ENCODE assay signal across 30 cellular contexts in the genomic region with DNA sequence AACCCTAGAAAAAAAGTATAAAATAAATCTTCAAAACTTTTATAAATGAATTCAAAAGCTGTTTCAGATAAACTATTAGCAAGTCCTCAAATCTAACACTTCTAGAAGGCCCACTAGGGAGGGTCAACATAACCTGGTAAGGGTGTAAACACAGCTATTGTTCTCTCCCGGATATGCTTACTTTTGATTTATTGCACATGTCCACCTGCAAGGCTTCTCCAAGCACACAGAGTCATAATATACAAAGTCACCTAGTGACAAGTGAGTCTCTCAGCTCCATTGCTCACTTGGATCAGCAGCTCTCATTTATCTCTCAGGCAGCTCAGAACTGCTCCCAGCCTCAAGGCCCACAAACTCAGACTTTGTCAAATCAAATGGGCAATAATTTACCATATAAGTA. TPM values are rescaled to one million over a fixed set of nuclear protein-coding genes. Genes with fewer than 3 reads are reported as not detected.
DNase-seq lines count a peak whose midpoint lies in the region; ATAC-seq and TF ChIP-seq lines count a peak whose summit lies in the region.
"Had no signal": no experiment of that assay in that cellular context is flagged by ENCODE, and none has a peak within 500 bp of the region (broad histone marks: within the 10 kb centered on the region; RNA-seq: fewer than 3 reads in every experiment).

No MANE protein-coding gene starts in this region.

- no peak for ATAC-seq in activated CD8-positive, alpha-beta memory T cell treated with anti-CD3 and anti-CD28 coated beads, Interleukin-2, amount 10 ng/mL, durations not matched to agents 7 days and 5 days
- no peak for ATAC-seq in HG03196 (IDR thresholded peaks at IDR 0.05; ENCODE audit: unreplicated experiment)
- ATAC-seq in HG02763 (IDR thresholded peaks at IDR 0.05; ENCODE audit: unreplicated experiment): no peak
- ATAC-seq: activated CD8-positive, alpha-beta T cell treated with anti-CD3 and anti-CD28 coated beads for 36 hours; activated T-helper 17 cell treated with anti-CD3 and anti-CD28 coated beads, Interleukin-2, amount 50 U/mL, for 72 hours; heart right ventricle; HepG2; mucosa of descending colon; natural killer cell had no signal

- no peak overlapping the region for H3K27ac Mint-ChIP-seq in activated CD8-positive, alpha-beta memory T cell treated with anti-CD3 and anti-CD28 coated beads, Interleukin-2, amount 10 ng/mL, durations not matched to agents 7 days and 5 days
- H3K27ac Mint-ChIP-seq: activated CD8-positive, alpha-beta T cell treated with anti-CD3 and anti-CD28 coated beads for 36 hours; activated T-helper 17 cell treated with anti-CD3 and anti-CD28 coated beads, Interleukin-2, amount 50 U/mL, for 72 hours; CD4-positive, alpha-beta T cell; natural killer cell; T-helper 2 cell treated with Interferon-gamma antibody and Interleukin-4, amounts not matched to agents 5 μg/mL and 100 μg/mL, for 36 hours had no signal

- no peaks in the 10 kb centered on the region for H3K9me3 ChIP-seq in spleen
- H3K9me3 ChIP-seq: esophagus squamous epithelium, heart right ventricle, mucosa of descending colon, tibial artery had no signal

- in situ Hi-C loops in Caki2 (cut with HindIII; ENCODE audit: low pct_unique_long_range_greater_than_20kb, low sequenced_read_pairs): no loop called here

- H3K27me3 Mint-ChIP-seq in activated CD8-positive, alpha-beta memory T cell treated with anti-CD3 and anti-CD28 coated beads, Interleukin-2, amount 10 ng/mL, durations not matched to agents 7 days and 5 days: peaks cover 11% of the 10 kb centered on the region

- H3K36me3 Mint-ChIP-seq in activated CD8-positive, alpha-beta memory T cell treated with anti-CD3 and anti-CD28 coated beads, Interleukin-2, amount 10 ng/mL, durations not matched to agents 7 days and 5 days: no peaks in the 10 kb centered on the region
- H3K36me3 Mint-ChIP-seq: brain, natural killer cell had no signal

- H3K36me3 ChIP-seq in spleen: no peaks in the 10 kb centered on the region
- H3K36me3 ChIP-seq: esophagus squamous epithelium, heart right ventricle, tibial artery had no signal

- TF ChIP-seq CTCF in spleen (IDR thresholded peaks at IDR 0.05 in 8 of 11, conservative IDR thresholded peaks at IDR 0.05 in 3 of 11): no peak

- no peak for TF ChIP-seq POLR2A in spleen (IDR thresholded peaks at IDR 0.05)

- no peaks in the 10 kb centered on the region for H3K4me1 ChIP-seq in spleen

- DNase-seq in Caki2 (ENCODE audit: low read depth) (peak; percentile 6), NCI-H1092 (lab: John Stamatoyannopoulos, UW) (peak; percentile 2), NCI-H510A treated with DMSO at 0.1 percent for 48 hours (lab: John Stamatoyannopoulos, UW) (peak; percentile 81), iPS-NIHi11 (ENCODE audit: low spot score) (peak; percentile 11), spleen (no peak)
- no peak for DNase-seq in activated CD8-positive, alpha-beta memory T cell treated with anti-CD3 and anti-CD28 coated beads, Interleukin-2, amount 10 ng/mL, durations not matched to agents 7 days and 5 days
- DNase-seq: activated CD4-positive, alpha-beta T cell treated with anti-CD3 and anti-CD28 coated beads for 1 hour; activated CD8-positive, alpha-beta T cell treated with anti-CD3 and anti-CD28 coated beads for 36 hours; activated naive CD4-positive, alpha-beta T cell treated with anti-CD3 and anti-CD28 coated beads, Interleukin-2, amount 50 U/mL, for 16 hours; CD4-positive, alpha-beta T cell; cerebellar nuclear complex; esophagus squamous epithelium; H7; heart right ventricle; Kasumi-1; mucosa of descending colon; natural killer cell; NCI-H187; NCI-H2227 treated with DMSO at 0.1 percent for 48 hours; NK-92 treated with Interleukin-12 subunit alpha and Interleukin-12 subunit beta, amount 100 ng/mL, for 24 hours; PC-9; stimulated activated CD4-positive, alpha-beta T cell treated with anti-CD3 and anti-CD28 coated beads, Interleukin-4, amount 100 ng/mL, for 24 hours; tibial artery had no signal

- intact Hi-C loops in spleen (cut with DNase I; ENCODE audit: low total_unique reads): no loop called here

- H3K4me3 Mint-ChIP-seq in activated CD8-positive, alpha-beta memory T cell treated with anti-CD3 and anti-CD28 coated beads, Interleukin-2, amount 10 ng/mL, durations not matched to agents 7 days and 5 days: no peak overlapping the region
- H3K4me3 Mint-ChIP-seq: activated CD8-positive, alpha-beta T cell treated with anti-CD3 and anti-CD28 coated beads for 36 hours; activated T-helper 17 cell treated with anti-CD3 and anti-CD28 coated beads, Interleukin-2, amount 50 U/mL, for 72 hours; brain; CD4-positive, alpha-beta T cell; natural killer cell; T-helper 2 cell treated with Interferon-gamma antibody and Interleukin-4, amounts not matched to agents 5 μg/mL and 100 μg/mL, for 36 hours had no signal

- no peak overlapping the region for H3K27ac ChIP-seq in spleen
- H3K27ac ChIP-seq: esophagus squamous epithelium, heart right ventricle, PC-9, tibial artery had no signal

- H3K9me3 Mint-ChIP-seq in activated CD8-positive, alpha-beta memory T cell treated with anti-CD3 and anti-CD28 coated beads, Interleukin-2, amount 10 ng/mL, durations not matched to agents 7 days and 5 days (ENCODE audit: low read depth): no peaks in the 10 kb centered on the region
- H3K9me3 Mint-ChIP-seq: activated CD8-positive, alpha-beta T cell treated with anti-CD3 and anti-CD28 coated beads for 36 hours; CD4-positive, alpha-beta T cell; T-helper 2 cell treated with Interferon-gamma antibody and Interleukin-4, amounts not matched to agents 5 μg/mL and 100 μg/mL, for 36 hours had no signal

- H3K27me3 ChIP-seq in spleen (replicated peaks in 1 of 7): no peaks in the 10 kb centered on the region
- H3K27me3 ChIP-seq: esophagus squamous epithelium, heart right ventricle, tibial artery had no signal

- CTCF ChIA-PET in activated CD8-positive, alpha-beta memory T cell treated with anti-CD3 and anti-CD28 coated beads, Interleukin-2, amount 10 ng/mL, durations not matched to agents 7 days and 5 days (lab: Charles Lee): no interaction called here

- H3K4me1 Mint-ChIP-seq in activated CD8-positive, alpha-beta memory T cell treated with anti-CD3 and anti-CD28 coated beads, Interleukin-2, amount 10 ng/mL, durations not matched to agents 7 days and 5 days: no peaks in the 10 kb centered on the region
- H3K4me1 Mint-ChIP-seq: activated T-helper 17 cell treated with anti-CD3 and anti-CD28 coated beads, Interleukin-2, amount 50 U/mL, for 72 hours; natural killer cell had no signal

- WGBS in spleen, 5 donors: 77 to 88% (median 83%) methylated on average over 1 of the region's 1 CpG

- H3K4me3 ChIP-seq in spleen: no peak overlapping the region
- H3K4me3 ChIP-seq: esophagus squamous epithelium, heart right ventricle, lung, mucosa of descending colon, PC-9, tibial artery had no signal

RNA-seq across cellular contexts. Expression of gene COL1A2, which starts 44.0 kb away (rescaled TPM):
- 0.09 TPM in 1 of 2 replicates, not detected in the other for total RNA-seq in Caki2 (2014; rRNA removed; shearing (Covaris generic); ENCODE audit: low replicate concordance)
- total RNA-seq in activated CD8-positive, alpha-beta memory T cell treated with anti-CD3 and anti-CD28 coated beads, Interleukin-2, amount 10 ng/mL, durations not matched to agents 7 days and 5 days: 1 to 10 TPM in 1 of 2 experiments, under 1 TPM in 1; 0.50 to 1.6 TPM
- total RNA-seq in spleen: 100 to 1,000 TPM in 6 of 7 donors, 10 to 100 TPM in 1; 72.8 to 228 (median 166) TPM
- 10 to 100 TPM; 39.7 to 73.0 (median 48.3) TPM for polyA plus RNA-seq in spleen
- total RNA-seq: activated T-helper 17 cell treated with anti-CD3 and anti-CD28 coated beads, Interleukin-2, amount 50 U/mL, for 72 hours; HepG2; natural killer cell; PC-9 had no signal
- polyA plus RNA-seq: HepG2 had no signal

Comparison
In these comparisons a context has a peak if more than half of its experiments do, and no peak if none do; other contexts are left out.
1. DNase-seq: peak in Caki2 (single experiment), NCI-H1092 (single experiment), NCI-H510A treated with DMSO at 0.1 percent for 48 hours (single experiment) and iPS-NIHi11 (single experiment); none in activated CD8-positive, alpha-beta memory T cell treated with anti-CD3 and anti-CD28 coated beads, Interleukin-2, amount 10 ng/mL, durations not matched to agents 7 days and 5 days (single experiment) and spleen (single experiment).
2. RNA of gene COL1A2, which starts 44.0 kb away (total RNA-seq): 72.8 to 228 TPM in spleen; 0.50 to 1.6 TPM in activated CD8-positive, alpha-beta memory T cell treated with anti-CD3 and anti-CD28 coated beads, Interleukin-2, amount 10 ng/mL, durations not matched to agents 7 days and 5 days and 0.09 TPM in Caki2; every median in the first group is over 10 times any median in the second.